16 cellular contexts compared by ENCODE assay signal in the genomic region with DNA sequence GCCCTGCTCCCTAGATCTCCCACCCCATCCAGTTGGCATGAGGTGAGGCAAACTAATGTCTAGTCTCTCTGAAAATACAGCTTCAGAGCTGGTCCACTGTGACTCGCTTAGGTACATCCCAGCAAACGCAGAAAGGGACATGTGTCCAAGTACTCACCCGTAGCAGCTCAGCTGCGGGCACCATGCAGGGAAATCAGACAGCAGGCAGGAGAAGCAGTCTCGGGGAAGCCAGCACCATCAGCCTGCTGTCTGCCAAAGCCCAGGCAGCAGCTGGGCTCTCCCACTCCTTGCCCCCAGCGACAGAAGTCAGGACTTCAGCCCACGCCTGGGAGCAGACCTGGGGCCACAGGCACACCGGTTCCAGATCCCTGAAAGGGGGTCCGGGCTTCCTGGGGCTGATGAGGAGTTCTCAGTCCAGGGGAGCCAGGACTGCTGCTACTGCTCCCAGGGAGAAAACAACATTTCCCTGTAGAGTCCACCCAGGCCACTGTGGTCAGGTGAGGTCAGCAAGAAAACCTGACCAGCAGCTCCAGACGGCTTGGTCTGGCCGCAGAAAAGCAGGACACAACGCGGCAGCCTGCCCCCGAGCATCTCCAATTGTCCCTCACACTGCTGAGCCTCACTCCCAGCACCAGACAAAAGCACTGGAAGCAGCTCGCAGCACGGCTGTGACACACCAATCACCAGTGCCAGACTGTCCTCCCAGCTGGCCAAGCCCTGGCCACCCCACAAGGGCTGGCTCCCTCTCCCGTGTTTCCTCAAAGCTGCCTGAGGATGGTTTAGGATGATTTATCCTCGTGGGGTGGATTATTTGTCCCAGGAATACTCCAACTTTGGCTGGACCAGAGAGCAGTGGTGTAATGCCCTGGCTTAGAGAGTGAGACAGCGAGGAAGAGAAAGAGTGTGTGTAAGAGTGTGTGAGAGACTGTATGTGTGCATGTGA. TPM values are rescaled to one million over a fixed set of nuclear protein-coding genes. Genes with fewer than 3 reads are reported as not detected.
DNase-seq lines count a peak whose midpoint lies in the region; ATAC-seq and TF ChIP-seq lines count a peak whose summit lies in the region.
"Had no signal": no experiment of that assay in that cellular context is flagged by ENCODE, and none has a peak within 500 bp of the region (broad histone marks: within the 10 kb centered on the region; RNA-seq: fewer than 3 reads in every experiment).

No MANE protein-coding gene starts in this region.

- H3K27ac Mint-ChIP-seq in nephron = peak overlapping the region in 2 of 3 experiments; percentile 58 to 76
- H3K27ac Mint-ChIP-seq in activated CD8-positive, alpha-beta memory T cell treated with anti-CD3 and anti-CD28 coated beads, Interleukin-2, amount 10 ng/mL, durations not matched to agents 7 days and 5 days = no peak overlapping the region
- no peak overlapping the region for H3K27ac Mint-ChIP-seq in activated CD8-positive, alpha-beta T cell treated with anti-CD3 and anti-CD28 coated beads for 36 hours
- H3K27ac Mint-ChIP-seq: activated naive CD8-positive, alpha-beta T cell treated with anti-CD3 and anti-CD28 coated beads, Interleukin-2, amount 50 U/mL, for 24 hours had no signal

- H3K4me1 Mint-ChIP-seq in nephron = peaks cover 85% of the 10 kb centered on the region
- H3K4me1 Mint-ChIP-seq in activated CD8-positive, alpha-beta memory T cell treated with anti-CD3 and anti-CD28 coated beads, Interleukin-2, amount 10 ng/mL, durations not matched to agents 7 days and 5 days = no peaks in the 10 kb centered on the region
- H3K4me1 Mint-ChIP-seq in activated CD8-positive, alpha-beta T cell treated with anti-CD3 and anti-CD28 coated beads for 36 hours (ENCODE audit: low read depth) = no peaks in the 10 kb centered on the region
- H3K4me1 Mint-ChIP-seq: activated naive CD8-positive, alpha-beta T cell treated with anti-CD3 and anti-CD28 coated beads, Interleukin-2, amount 50 U/mL, for 24 hours had no signal

- no peaks in the 10 kb centered on the region for H3K9me3 ChIP-seq in BE2C
- H3K9me3 ChIP-seq: prostate gland had no signal

- TF ChIP-seq CTCF in BE2C (IDR thresholded peaks at IDR 0.05; ENCODE audit: low read depth, low read length) (no peak), nephron (IDR thresholded peaks at IDR 0.05; ENCODE audit: unreplicated experiment in 3 of 3) (no peak)
- TF ChIP-seq CTCF in activated CD8-positive, alpha-beta T cell treated with anti-CD3 and anti-CD28 coated beads for 36 hours (IDR thresholded peaks at IDR 0.05) = no peak

- H3K36me3 Mint-ChIP-seq in nephron (ENCODE audit: low read depth) = no peaks in the 10 kb centered on the region
- H3K36me3 Mint-ChIP-seq in activated CD8-positive, alpha-beta memory T cell treated with anti-CD3 and anti-CD28 coated beads, Interleukin-2, amount 10 ng/mL, durations not matched to agents 7 days and 5 days = no peaks in the 10 kb centered on the region
- no peaks in the 10 kb centered on the region for H3K36me3 Mint-ChIP-seq in activated CD8-positive, alpha-beta T cell treated with anti-CD3 and anti-CD28 coated beads for 36 hours (ENCODE audit: low read depth)

- no peaks in the 10 kb centered on the region; the same call in 1 of the 2 replicates for H3K36me3 ChIP-seq in BE2C
- H3K36me3 ChIP-seq: prostate gland had no signal

- peaks cover 30% of the 10 kb centered on the region for H3K27me3 Mint-ChIP-seq in nephron (ENCODE audit: low read depth)
- H3K27me3 Mint-ChIP-seq in activated CD8-positive, alpha-beta memory T cell treated with anti-CD3 and anti-CD28 coated beads, Interleukin-2, amount 10 ng/mL, durations not matched to agents 7 days and 5 days = peaks cover 72% of the 10 kb centered on the region
- peaks cover 9% of the 10 kb centered on the region for H3K27me3 Mint-ChIP-seq in activated CD8-positive, alpha-beta T cell treated with anti-CD3 and anti-CD28 coated beads for 36 hours

- peak overlapping the region; percentile 10; the same call in 1 of the 2 replicates for H3K4me3 ChIP-seq in BE2C (ENCODE audit: low read depth, low read length)
- H3K4me3 ChIP-seq: lung, prostate gland had no signal

- CTCF ChIA-PET in activated CD8-positive, alpha-beta memory T cell treated with anti-CD3 and anti-CD28 coated beads, Interleukin-2, amount 10 ng/mL, durations not matched to agents 7 days and 5 days (lab: Charles Lee) = no interaction called here
- CTCF ChIA-PET in activated CD8-positive, alpha-beta T cell treated with anti-CD3 and anti-CD28 coated beads for 36 hours (lab: Charles Lee) = no interaction called here

- DNase-seq in BE2C (peak; percentile 42), NCI-H2227 (lab: John Stamatoyannopoulos, UW; ENCODE audit: unreplicated experiment) (peak; percentile 9), ecto neural progenitor cell (ENCODE audit: low spot score) (peak; percentile 67), foreskin melanocyte (no peak), DMS153 (lab: John Stamatoyannopoulos, UW) (no peak)
- DNase-seq in activated CD8-positive, alpha-beta memory T cell treated with anti-CD3 and anti-CD28 coated beads, Interleukin-2, amount 10 ng/mL, durations not matched to agents 7 days and 5 days = no peak
- DNase-seq in activated CD8-positive, alpha-beta T cell treated with anti-CD3 and anti-CD28 coated beads for 36 hours = no peak
- DNase-seq: activated CD8-positive, alpha-beta memory T cell treated with anti-CD3 and anti-CD28 coated beads, Interleukin-2, amount 50 U/mL, for 48 hours; activated naive CD8-positive, alpha-beta T cell treated with anti-CD3 and anti-CD28 coated beads, Interleukin-2, amount 50 U/mL, for 24 hours; NCI-H187 treated with DMSO at 0.1 percent for 48 hours; stimulated activated CD4-positive, alpha-beta T cell treated with anti-CD3 and anti-CD28 coated beads, Interleukin-4, amount 100 ng/mL, for 1 hour; stimulated activated naive CD4-positive, alpha-beta T cell had no signal

- intact Hi-C loops in activated CD8-positive, alpha-beta T cell treated with anti-CD3 and anti-CD28 coated beads for 36 hours (cut with micrococcal nuclease) = no loop called here

- peaks cover 22% of the 10 kb centered on the region for H3K4me1 ChIP-seq in BE2C
- H3K4me1 ChIP-seq: prostate gland had no signal

- POLR2A ChIA-PET in activated CD8-positive, alpha-beta T cell treated with anti-CD3 and anti-CD28 coated beads for 36 hours (lab: Charles Lee) = no interaction called here

- H3K27me3 ChIP-seq in BE2C = peaks cover 34% of the 10 kb centered on the region

- H3K4me3 Mint-ChIP-seq in nephron = peak overlapping the region in 1 of 3 experiments; percentile 32
- H3K4me3 Mint-ChIP-seq in activated CD8-positive, alpha-beta memory T cell treated with anti-CD3 and anti-CD28 coated beads, Interleukin-2, amount 10 ng/mL, durations not matched to agents 7 days and 5 days = no peak overlapping the region
- H3K4me3 Mint-ChIP-seq in activated CD8-positive, alpha-beta T cell treated with anti-CD3 and anti-CD28 coated beads for 36 hours = no peak overlapping the region
- H3K4me3 Mint-ChIP-seq: activated naive CD8-positive, alpha-beta T cell treated with anti-CD3 and anti-CD28 coated beads, Interleukin-2, amount 50 U/mL, for 24 hours had no signal

- no peak for ATAC-seq in activated CD8-positive, alpha-beta memory T cell treated with anti-CD3 and anti-CD28 coated beads, Interleukin-2, amount 10 ng/mL, durations not matched to agents 7 days and 5 days
- no peak for ATAC-seq in activated CD8-positive, alpha-beta T cell treated with anti-CD3 and anti-CD28 coated beads for 36 hours
- ATAC-seq: activated naive CD8-positive, alpha-beta T cell treated with anti-CD3 and anti-CD28 coated beads, Interleukin-2, amount 50 U/mL, for 24 hours had no signal

- H3K9me3 Mint-ChIP-seq in nephron = no peaks in the 10 kb centered on the region
- H3K9me3 Mint-ChIP-seq in activated CD8-positive, alpha-beta memory T cell treated with anti-CD3 and anti-CD28 coated beads, Interleukin-2, amount 10 ng/mL, durations not matched to agents 7 days and 5 days (ENCODE audit: low read depth) = no peaks in the 10 kb centered on the region
- no peaks in the 10 kb centered on the region for H3K9me3 Mint-ChIP-seq in activated CD8-positive, alpha-beta T cell treated with anti-CD3 and anti-CD28 coated beads for 36 hours
- H3K9me3 Mint-ChIP-seq: activated naive CD8-positive, alpha-beta T cell treated with anti-CD3 and anti-CD28 coated beads, Interleukin-2, amount 50 U/mL, for 24 hours had no signal

RNA-seq across cellular contexts. Expression of gene SEMA5B, which starts 34.7 kb away (rescaled TPM):
- 10.7 TPM for polyA plus RNA-seq in BE2C (2012; ENCODE audit: insufficient read depth, insufficient read length, low read depth)
- not detected for total RNA-seq in activated CD8-positive, alpha-beta memory T cell treated with anti-CD3 and anti-CD28 coated beads, Interleukin-2, amount 10 ng/mL, durations not matched to agents 7 days and 5 days
- not detected for total RNA-seq in activated CD8-positive, alpha-beta T cell treated with anti-CD3 and anti-CD28 coated beads for 36 hours
- polyA plus RNA-seq: BJ had no signal

Comparison
In these comparisons a context has a peak if more than half of its experiments do, and no peak if none do; other contexts are left out.
1. DNase-seq: peak in BE2C (single experiment), NCI-H2227 (single experiment) and ecto neural progenitor cell (single experiment); none in activated CD8-positive, alpha-beta memory T cell treated with anti-CD3 and anti-CD28 coated beads, Interleukin-2, amount 10 ng/mL, durations not matched to agents 7 days and 5 days (single experiment), foreskin melanocyte (single experiment), DMS153 (single experiment) and activated CD8-positive, alpha-beta T cell treated with anti-CD3 and anti-CD28 coated beads for 36 hours (single experiment).
2. H3K27ac Mint-ChIP-seq: peak in nephron (2 of 3); none in activated CD8-positive, alpha-beta memory T cell treated with anti-CD3 and anti-CD28 coated beads, Interleukin-2, amount 10 ng/mL, durations not matched to agents 7 days and 5 days (single experiment) and activated CD8-positive, alpha-beta T cell treated with anti-CD3 and anti-CD28 coated beads for 36 hours (single experiment).